Comparison of ENCODE assay signal across 8 cellular contexts in genomic region chr17:30021708-30022317, GRCh38.
DNase-seq lines count a peak whose midpoint lies in the region; ATAC-seq and TF ChIP-seq lines count a peak whose summit lies in the region.

No MANE protein-coding gene starts in this region.

- H3K4me3 ChIP-seq in AG09309 (ENCODE audit: control insufficient read depth, low read depth, low read length) (no peak overlapping the region), GM12864 (ENCODE audit: low read depth, low read length) (no peak overlapping the region), WERI-Rb-1 (ENCODE audit: low read depth, low read length) (no peak overlapping the region), esophagus muscularis mucosa (no peak overlapping the region)

- no peaks in the 10 kb centered on the region for H3K9me3 ChIP-seq in WERI-Rb-1 (ENCODE audit: severe bottlenecking)
- H3K9me3 ChIP-seq in esophagus muscularis mucosa = no peaks in the 10 kb centered on the region

- intact Hi-C loops in esophagus muscularis mucosa (cut with DNase I) = no loop called here

- H3K27me3 ChIP-seq in WERI-Rb-1 (ENCODE audit: insufficient read depth, low read depth, severe bottlenecking) (no peaks in the 10 kb centered on the region), esophagus muscularis mucosa (no peaks in the 10 kb centered on the region)

- TF ChIP-seq EP300 in esophagus muscularis mucosa (IDR thresholded peaks at IDR 0.05) = no peak

- H3K36me3 ChIP-seq in WERI-Rb-1 (no peaks in the 10 kb centered on the region), esophagus muscularis mucosa (no peaks in the 10 kb centered on the region)

- 23% methylated on average over 4 of the region's 4 CpGs for WGBS in esophagus muscularis mucosa

- no peak for ATAC-seq in GM18505 (IDR thresholded peaks at IDR 0.05; ENCODE audit: unreplicated experiment)

- H3K27ac ChIP-seq in WERI-Rb-1 = no peak overlapping the region
- no peak overlapping the region for H3K27ac ChIP-seq in esophagus muscularis mucosa (replicated peaks in 1 of 4)

- no peak for DNase-seq in AG09309 (ENCODE audit: low read depth)
- DNase-seq in GM12864 (ENCODE audit: low read depth) = peak; percentile 26
- DNase-seq in NCI-H2029 treated with DMSO at 0.1 percent for 48 hours (lab: John Stamatoyannopoulos, UW) = peak; percentile 75
- peak; percentile 35 for DNase-seq in WERI-Rb-1
- no peak for DNase-seq in esophagus muscularis mucosa (ENCODE audit: extremely low spot score)
- peak; percentile 10 for DNase-seq in non-pigmented ciliary epithelial cell (ENCODE audit: low read depth)
- no peak for DNase-seq in HK-2 (ENCODE audit: unreplicated experiment)

- peaks cover 0 to 2% (median 0%) of the 10 kb centered on the region in 4 donors for H3K4me1 ChIP-seq in esophagus muscularis mucosa

- TF ChIP-seq POLR2A in esophagus muscularis mucosa (IDR thresholded peaks at IDR 0.05; ENCODE audit: low read depth) (no peak), GM18505 (IDR thresholded peaks at IDR 0.05; ENCODE audit: borderline replicate concordance, extremely low read depth, insufficient read depth, insufficient read length) (no peak)

- TF ChIP-seq CTCF in AG09309 (IDR thresholded peaks at IDR 0.05; ENCODE audit: control insufficient read depth, insufficient read depth, low read depth, low read length, missing control alignments) (peak; percentile 74), GM12864 (IDR thresholded peaks at IDR 0.05; ENCODE audit: low read depth, low read length, missing control alignments) (peak; percentile 72), WERI-Rb-1 (IDR thresholded peaks at IDR 0.05; ENCODE audit: low read depth, low read length) (peak; percentile 48), esophagus muscularis mucosa (IDR thresholded peaks at IDR 0.05) (peak; percentile 57 to 85 (median 68))

Comparison
In these comparisons a context has a peak if more than half of its experiments do, and no peak if none do; other contexts are left out.
1. DNase-seq: peak in GM12864 (single experiment), NCI-H2029 treated with DMSO at 0.1 percent for 48 hours (single experiment), WERI-Rb-1 (single experiment) and non-pigmented ciliary epithelial cell (single experiment); none in AG09309 (single experiment), esophagus muscularis mucosa (single experiment) and HK-2 (single experiment).
2. Peak in every context shown above with its lines, with median percentiles within 50 percentile points of each other: CTCF ChIP-seq.